ENCODE assay signal across 10 cellular contexts in genomic region chr9:5918460-5918859, GRCh38. TPM values are rescaled to one million over a fixed set of nuclear protein-coding genes. Genes with fewer than 3 reads are reported as not detected.
"Had no signal": no experiment of that assay in that cellular context is flagged by ENCODE, and none has a peak within 500 bp of the region (broad histone marks: within the 10 kb centered on the region; RNA-seq: fewer than 3 reads in every experiment).

No MANE protein-coding gene starts in this region.

- H3K9ac ChIP-seq: KMS-11 had no signal

- FAIRE-seq: HepG2, HTR-8/SVneo, K562 had no signal

- H3K4me2 ChIP-seq: KMS-11 had no signal

- H3K27ac ChIP-seq: HL-60, KMS-11 had no signal

- DNase-seq: IMR-90, KBM-7, KG1 had no signal

- H3K4me3 ChIP-seq: K562 had no signal

- ATAC-seq: HepG2, K562 had no signal

RNA-seq across cellular contexts. Expression of gene MLANA, which starts 27.8 kb away (rescaled TPM):
- total RNA-seq: HT-29, IMR-90, K562 had no signal
- polyA plus RNA-seq: IgD-negative memory B cell, IMR-90, K562 had no signal
